ENCODE assay signal across 30 cellular contexts in the genomic region with DNA sequence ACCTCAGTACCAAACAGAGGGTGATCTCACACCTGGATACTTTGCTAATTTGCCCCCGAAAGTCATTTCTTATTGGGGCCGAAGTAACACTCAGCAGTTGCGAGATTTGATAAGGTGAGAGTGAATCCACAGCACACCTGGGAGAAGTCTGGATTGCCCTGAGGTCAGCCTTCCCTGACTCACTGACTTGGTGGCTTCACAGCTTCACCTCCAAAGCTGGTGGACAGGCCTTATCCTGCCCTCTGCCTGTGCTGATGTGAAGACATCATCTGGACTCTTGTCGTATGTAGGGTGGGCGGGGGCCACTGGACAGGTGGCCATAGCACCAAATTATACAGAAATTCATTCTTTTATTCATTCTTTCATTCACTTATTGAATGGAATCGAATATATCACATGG.
DNase-seq lines count a peak whose midpoint lies in the region; ATAC-seq, FAIRE-seq and TF ChIP-seq lines count a peak whose summit lies in the region.
"Had no signal": no experiment of that assay in that cellular context is flagged by ENCODE, and none has a peak within 500 bp of the region (broad histone marks: within the 10 kb centered on the region; RNA-seq: fewer than 3 reads in every experiment).

No MANE protein-coding gene starts in this region.

- H3K4me3 ChIP-seq in K562 (no peak overlapping the region), smooth muscle cell (no peak overlapping the region), GM23248 (no peak overlapping the region)
- H3K4me3 ChIP-seq: cardiac muscle cell, psoas muscle, upper lobe of left lung had no signal

- TF ChIP-seq POLR2A in K562 (conservative IDR thresholded peaks at IDR 0.05) = no peak

- H3K79me2 ChIP-seq in K562 (ENCODE audit: control insufficient read depth, insufficient read depth, low read length) = no peaks in the 10 kb centered on the region
- no peaks in the 10 kb centered on the region for H3K79me2 ChIP-seq in smooth muscle cell (ENCODE audit: low read depth)
- H3K79me2 ChIP-seq in GM23248 (ENCODE audit: insufficient read depth) = no peaks in the 10 kb centered on the region

- peaks cover 7% of the 10 kb centered on the region for H3F3A ChIP-seq in smooth muscle cell (ENCODE audit: low read depth)
- peaks cover 8% of the 10 kb centered on the region; the same call in 1 of the 2 replicates for H3F3A ChIP-seq in GM23248 (ENCODE audit: insufficient read depth)

- H3K9ac ChIP-seq in K562 (ENCODE audit: insufficient read depth in 1 of 2, low read depth in 2 of 2, low read length in 2 of 2) (no peak overlapping the region), smooth muscle cell (ENCODE audit: low read depth) (no peak overlapping the region), GM23248 (no peak overlapping the region)
- H3K9ac ChIP-seq: KMS-11 had no signal

- TF ChIP-seq RAD21 in K562 (CRISPR knock-in tag; conservative IDR thresholded peaks at IDR 0.05 in 1 of 2, IDR thresholded peaks at IDR 0.05 in 1 of 2) = peak in 1 of 2 experiments; percentile 30; a peak in 1 of 4 replicates

- H3K27ac ChIP-seq in K562 (ENCODE audit: extremely low read depth, low read depth, low read length) (no peak overlapping the region), smooth muscle cell (ENCODE audit: low read depth) (peak overlapping the region; percentile 74), GM23248 (no peak overlapping the region)
- H3K27ac ChIP-seq: cardiac muscle cell, KMS-11, psoas muscle, upper lobe of left lung had no signal

- H2AFZ ChIP-seq in K562 (ENCODE audit: low read depth, low read length) (no peak overlapping the region), smooth muscle cell (ENCODE audit: low read depth) (peak overlapping the region; percentile 1), GM23248 (no peak overlapping the region)

- no peaks in the 10 kb centered on the region for H3K9me2 ChIP-seq in GM23248 (ENCODE audit: insufficient read depth)

- peak; percentile 38 for DNase-seq in LoVo (ENCODE audit: low spot score)
- no peak for DNase-seq in K562 (ENCODE audit: extremely low read depth in 1 of 4, low spot score in 3 of 4)
- peak; percentile 72 for DNase-seq in islet precursor cell
- DNase-seq in smooth muscle cell (lab: John Stamatoyannopoulos, UW; ENCODE audit: unreplicated experiment) = no peak
- no peak for DNase-seq in GM23248
- DNase-seq in KG1 (lab: John Stamatoyannopoulos, UW) = no peak
- DNase-seq: activated CD4-positive, alpha-beta T cell treated with anti-CD3 and anti-CD28 coated beads for 36 hours; activated CD8-positive, alpha-beta T cell treated with anti-CD3 and anti-CD28 coated beads, Interleukin-2, amount 10 ng/mL, durations not matched to agents 7 days and 5 days; activated T-cell treated with anti-CD3 and anti-CD28 coated beads for 4 hours; amygdala; CD4-positive, alpha-beta T cell; DND-41; GF-D8; left ventricle myocardium superior; naive thymus-derived CD4-positive, alpha-beta T cell; NCI-H146; NCI-H2107; NCI-H345; psoas muscle; SIG-M5; stimulated activated CD4-positive, alpha-beta T cell treated with anti-CD3 and anti-CD28 coated beads, Interleukin-15, amount 100 ng/mL, for 24 hours; stimulated activated CD4-positive, alpha-beta T cell treated with anti-CD3 and anti-CD28 coated beads, Interleukin-4, amount 100 ng/mL, for 4 hours; upper lobe of left lung had no signal

- POLR2A ChIA-PET in K562 (lab: Yijun Ruan, JAX) = no interaction called here

- WGBS in K562 (ENCODE audit: insufficient coverage, low coverage, missing lambda C conversion rate) = 22% methylated on average over 6 of the region's 6 CpGs
- whole genome bisulfite sequencing in smooth muscle cell (ENCODE audit: low lambda C conversion rate) = 51% methylated on average over 6 of the region's 6 CpGs
- WGBS in GM23248 (ENCODE audit: low coverage in 1 of 2, low lambda C conversion rate in 2 of 2, missing lambda C conversion rate in 2 of 2), 2 experiments = 95 to 96% methylated on average over 6 of the region's 6 CpGs

- H3K4me1 ChIP-seq in K562 (replicated peaks in 1 of 2; ENCODE audit: control insufficient read depth in 2 of 2, insufficient read depth in 2 of 2, low read length in 2 of 2) (peaks cover 3 to 10% of the 10 kb centered on the region in 2 experiments; a peak in 3 of 5 replicates), smooth muscle cell (ENCODE audit: low read depth) (no peaks in the 10 kb centered on the region), GM23248 (ENCODE audit: insufficient read depth) (peaks cover 10% of the 10 kb centered on the region)

- no peak for FAIRE-seq in K562 (lab: Jason Lieb, UNC)
- FAIRE-seq: colon, D721Med had no signal

- H3K36me3 ChIP-seq in K562 (ENCODE audit: control insufficient read depth, insufficient read depth, low read length) = no peaks in the 10 kb centered on the region
- no peaks in the 10 kb centered on the region for H3K36me3 ChIP-seq in smooth muscle cell (ENCODE audit: low read depth)
- H3K36me3 ChIP-seq in GM23248 (ENCODE audit: low read depth) = no peaks in the 10 kb centered on the region
- H3K36me3 ChIP-seq: cardiac muscle cell, upper lobe of left lung had no signal

- intact Hi-C loops in K562 (cut with micrococcal nuclease) = no loop called here

- H3K4me2 ChIP-seq in K562 (ENCODE audit: insufficient read depth, low read length) (no peak overlapping the region), smooth muscle cell (peak overlapping the region; percentile 32), GM23248 (ENCODE audit: unreplicated experiment) (no peak overlapping the region)
- H3K4me2 ChIP-seq: KMS-11 had no signal

- TF ChIP-seq CTCF in K562 (IDR thresholded peaks at IDR 0.05 in 2 of 3, conservative IDR thresholded peaks at IDR 0.05 in 1 of 3; ENCODE audit: insufficient read depth in 2 of 3, low read depth in 1 of 3, low read length in 3 of 3) = peak in 1 of 3 experiments; percentile 10; a peak in 1 of 6 replicates
- no peak for TF ChIP-seq CTCF in smooth muscle cell (IDR thresholded peaks at IDR 0.05; ENCODE audit: borderline replicate concordance, insufficient read depth, poor library complexity, severe bottlenecking)

- peaks cover 2% of the 10 kb centered on the region for H3K9me1 ChIP-seq in K562 (ENCODE audit: control insufficient read depth, insufficient read depth, low read length)

- peaks cover 7 to 35% of the 10 kb centered on the region in 2 experiments; a peak in 4 of 5 replicates for H3K27me3 ChIP-seq in K562 (ENCODE audit: control insufficient read depth in 2 of 2, insufficient read depth in 2 of 2, low read length in 2 of 2)
- no peaks in the 10 kb centered on the region for H3K27me3 ChIP-seq in smooth muscle cell (ENCODE audit: low read depth)
- H3K27me3 ChIP-seq in GM23248 (replicated peaks; ENCODE audit: insufficient read depth) = no peaks in the 10 kb centered on the region
- H3K27me3 ChIP-seq: upper lobe of left lung had no signal

- no peak for TF ChIP-seq EP300 in K562 (IDR thresholded peaks at IDR 0.05; ENCODE audit: low read length)

- in situ Hi-C loops in K562 (cut with MboI) (no loop called here), GM23248 (cut with MboI) (no loop called here)

- ATAC-seq in K562 (peak; percentile 47; the same call in 2 of the 3 replicates), GM21381 (IDR thresholded peaks at IDR 0.05; ENCODE audit: unreplicated experiment) (no peak), HG02642 (IDR thresholded peaks at IDR 0.05; ENCODE audit: poor library complexity, unreplicated experiment) (no peak)
- ATAC-seq: activated CD4-positive, alpha-beta T cell treated with anti-CD3 and anti-CD28 coated beads for 36 hours; activated CD8-positive, alpha-beta T cell treated with anti-CD3 and anti-CD28 coated beads, Interleukin-2, amount 10 ng/mL, durations not matched to agents 7 days and 5 days; left ventricle myocardium superior; naive thymus-derived CD4-positive, alpha-beta T cell; Panc1 had no signal

- H3K9me3 ChIP-seq in K562 (replicated peaks; ENCODE audit: control insufficient read depth, insufficient read depth, low read depth, low read length) (no peaks in the 10 kb centered on the region), smooth muscle cell (replicated peaks; ENCODE audit: low read depth) (no peaks in the 10 kb centered on the region), GM23248 (ENCODE audit: low read depth) (no peaks in the 10 kb centered on the region)
- H3K9me3 ChIP-seq: psoas muscle, upper lobe of left lung had no signal

- no peaks in the 10 kb centered on the region for H4K20me1 ChIP-seq in K562 (replicated peaks; ENCODE audit: control insufficient read depth, insufficient read depth, low read length)
- no peaks in the 10 kb centered on the region for H4K20me1 ChIP-seq in smooth muscle cell (ENCODE audit: low read depth)
- no peaks in the 10 kb centered on the region for H4K20me1 ChIP-seq in GM23248 (ENCODE audit: insufficient read depth)

- CTCF ChIA-PET in K562 (lab: Yijun Ruan, JAX; ENCODE audit: low intra/inter-chr PET ratio) = interaction anchor here (1.0 kb wide), 1 partner anchor 204 kb away, joined by 4 read pairs; no protein-coding TSS in a partner anchor

- BruUV-seq in K562 (replicated peaks; lab: Mats Ljungman, UMichigan) = no TSS peak

TF ChIP-seq in K562, 482 proteins besides CTCF, POLR2A, EP300 and RAD21 (continues in another document):
- TF ChIP-seq TEAD1 (CRISPR knock-in tag; IDR thresholded peaks at IDR 0.05) (no peak), MCM5 (IDR thresholded peaks at IDR 0.05; ENCODE audit: low read depth) (no peak), MTA3 (IDR thresholded peaks at IDR 0.05; ENCODE audit: borderline replicate concordance) (no peak)
- TF ChIP-seq, protein P1, sequence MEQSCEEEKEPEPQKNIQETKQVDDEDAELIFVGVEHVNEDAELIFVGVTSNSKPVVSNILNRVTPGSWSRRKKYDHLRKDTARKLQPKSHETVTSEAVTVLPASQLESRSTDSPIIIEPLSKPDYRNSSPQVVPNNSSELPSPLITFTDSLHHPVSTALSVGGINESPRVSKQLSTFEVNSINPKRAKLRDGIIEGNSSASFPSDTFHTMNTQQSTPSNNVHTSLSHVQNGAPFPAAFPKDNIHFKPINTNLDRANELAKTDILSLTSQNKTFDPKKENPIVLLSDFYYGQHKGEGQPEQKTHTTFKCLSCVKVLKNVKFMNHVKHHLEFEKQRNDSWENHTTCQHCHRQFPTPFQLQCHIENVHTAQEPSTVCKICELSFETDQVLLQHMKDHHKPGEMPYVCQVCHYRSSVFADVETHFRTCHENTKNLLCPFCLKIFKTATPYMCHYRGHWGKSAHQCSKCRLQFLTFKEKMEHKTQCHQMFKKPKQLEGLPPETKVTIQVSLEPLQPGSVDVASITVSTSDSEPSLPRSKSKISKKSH (CRISPR knock-in tag; IDR thresholded peaks at IDR 0.05) = no peak
- TF ChIP-seq, protein P2, sequence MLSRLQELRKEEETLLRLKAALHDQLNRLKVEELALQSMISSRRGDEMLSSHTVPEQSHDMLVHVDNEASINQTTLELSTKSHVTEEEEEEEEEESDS (CRISPR knock-in tag; IDR thresholded peaks at IDR 0.05) = no peak

Comparison
In these comparisons a context has a peak if more than half of its experiments do, and no peak if none do; other contexts are left out.
1. DNase-seq: peak in LoVo (single experiment) and islet precursor cell (single experiment); none in K562 (0 of 4), smooth muscle cell (single experiment), GM23248 (single experiment) and KG1 (single experiment).